Comparison of ENCODE assay signal across 14 cellular contexts in genomic region chr4:147589586-147589985, GRCh38. TPM values are rescaled to one million over a fixed set of nuclear protein-coding genes. Genes with fewer than 3 reads are reported as not detected.
DNase-seq lines count a peak whose midpoint lies in the region; ATAC-seq and TF ChIP-seq lines count a peak whose summit lies in the region.
"Had no signal": no experiment of that assay in that cellular context is flagged by ENCODE, and none has a peak within 500 bp of the region (broad histone marks: within the 10 kb centered on the region; RNA-seq: fewer than 3 reads in every experiment).

No MANE protein-coding gene starts in this region.

- dilution Hi-C loops in mammary epithelial cell (cut with HindIII; ENCODE audit: low sequenced_read_pairs): no loop called here

- H3K4me3 Mint-ChIP-seq in mesothelial cell of epicardium: no peak overlapping the region
- H3K4me3 Mint-ChIP-seq: activated CD4-positive, alpha-beta T cell treated with anti-CD3 and anti-CD28 coated beads for 36 hours; dendritic cell treated with granulocyte-macrophage colony-stimulating factor and Interleukin-4, amounts not matched to agents 40 ng/mL and 50 ng/mL, for 4 days had no signal

- no peak for TF ChIP-seq CTCF in HEK293 (tag by site-specific recombination; IDR thresholded peaks at IDR 0.05)
- TF ChIP-seq CTCF in mammary epithelial cell (conservative IDR thresholded peaks at IDR 0.05 in 1 of 2, IDR thresholded peaks at IDR 0.05 in 1 of 2; ENCODE audit: extremely low read depth in 1 of 2, insufficient read depth in 1 of 2, low read depth in 1 of 2, low read length in 2 of 2): no peak
- TF ChIP-seq CTCF in mesothelial cell of epicardium (IDR thresholded peaks at IDR 0.05; ENCODE audit: unreplicated experiment): no peak
- TF ChIP-seq CTCF in RWPE1 (conservative IDR thresholded peaks at IDR 0.05; ENCODE audit: low read depth): no peak

- H3K27ac Mint-ChIP-seq in mesothelial cell of epicardium: peak overlapping the region; percentile 89
- H3K27ac Mint-ChIP-seq: activated CD4-positive, alpha-beta T cell treated with anti-CD3 and anti-CD28 coated beads for 36 hours; dendritic cell treated with granulocyte-macrophage colony-stimulating factor and Interleukin-4, amounts not matched to agents 40 ng/mL and 50 ng/mL, for 4 days had no signal

- H3K9me3 Mint-ChIP-seq in mesothelial cell of epicardium: peaks cover 23% of the 10 kb centered on the region
- H3K9me3 Mint-ChIP-seq: dendritic cell treated with granulocyte-macrophage colony-stimulating factor and Interleukin-4, amounts not matched to agents 40 ng/mL and 50 ng/mL, for 4 days had no signal

- H3K9me3 ChIP-seq in HEK293 (ENCODE audit: control insufficient read depth, insufficient read depth, low read depth, low read length) (no peaks in the 10 kb centered on the region), mammary epithelial cell (replicated peaks; ENCODE audit: insufficient read depth, low read length) (no peaks in the 10 kb centered on the region)
- H3K9me3 ChIP-seq: ascending aorta, psoas muscle had no signal

- no TSS peak for BruUV-seq in mammary epithelial cell (replicated peaks; lab: Mats Ljungman, UMichigan)

- H3K4me2 ChIP-seq in mammary epithelial cell (ENCODE audit: insufficient read depth, low read depth, low read length): no peak overlapping the region
- H3K4me2 ChIP-seq: BLaER1 treated with 17β-estradiol and CSF1 and Interleukin-3, amounts not matched to agents 10 nM and 100 nM had no signal

- H3K27ac ChIP-seq in HEK293 (ENCODE audit: extremely low read depth, low read depth, low read length) (no peak overlapping the region), mammary epithelial cell (ENCODE audit: insufficient read depth, low read depth, low read length) (no peak overlapping the region), substantia nigra (ENCODE audit: low read depth, low read length, poor library complexity, severe bottlenecking) (peak overlapping the region; percentile 60), RWPE1 (no peak overlapping the region)
- H3K27ac ChIP-seq: BLaER1 treated with 17β-estradiol and CSF1 and Interleukin-3, amounts not matched to agents 10 nM and 100 nM; psoas muscle had no signal

- H3K27me3 Mint-ChIP-seq in mesothelial cell of epicardium (ENCODE audit: low read depth): no peaks in the 10 kb centered on the region

- DNase-seq in mammary epithelial cell: no peak
- no peak for DNase-seq in mesothelial cell of epicardium (ENCODE audit: low spot score in 2 of 2, unreplicated experiment in 2 of 2)
- peak in 5 of 49 donors; percentile 1 to 16 (median 3) for DNase-seq in substantia nigra (lab: John Stamatoyannopoulos, UW)
- no peak for DNase-seq in RWPE1 (ENCODE audit: low spot score)
- DNase-seq in NCI-H69 (lab: John Stamatoyannopoulos, UW): no peak
- DNase-seq: DMS 273 treated with DMSO at 0.1 percent for 48 hours, HCEC 1CT had no signal

- in situ Hi-C loops in mammary epithelial cell (cut with MboI; ENCODE audit: low sequenced_read_pairs in 2 of 2): loop anchor here (10.0 to 25.0 kb wide), 2 partner anchors 425 to 427 kb away; no protein-coding TSS in a partner anchor

- POLR2A ChIA-PET in HEK293 (lab: Yijun Ruan, JAX) (no interaction called here), RWPE1 (lab: Yijun Ruan, JAX; ENCODE audit: low non-redundant PET) (no interaction called here)

- H3K36me3 Mint-ChIP-seq in mesothelial cell of epicardium: peaks cover 19% of the 10 kb centered on the region

- no peak overlapping the region for H3K9ac ChIP-seq in mammary epithelial cell (ENCODE audit: insufficient read depth, low read length)
- H3K9ac ChIP-seq: BLaER1 treated with 17β-estradiol and CSF1 and Interleukin-3, amounts not matched to agents 10 nM and 100 nM had no signal

- intact Hi-C loops in mammary epithelial cell (cut with micrococcal nuclease): no loop called here

- H3K27me3 ChIP-seq in mammary epithelial cell (ENCODE audit: insufficient read depth, low read length): no peaks in the 10 kb centered on the region
- H3K27me3 ChIP-seq: ascending aorta; BLaER1 treated with 17β-estradiol and CSF1 and Interleukin-3, amounts not matched to agents 10 nM and 100 nM had no signal

- H3K4me1 ChIP-seq in HEK293 (ENCODE audit: control insufficient read depth, insufficient read depth, low read length) (no peaks in the 10 kb centered on the region), mammary epithelial cell (ENCODE audit: insufficient read depth, low read length) (no peaks in the 10 kb centered on the region)
- H3K4me1 ChIP-seq: ascending aorta, psoas muscle had no signal

- H3K36me3 ChIP-seq in HEK293 (ENCODE audit: control insufficient read depth in 2 of 2, insufficient read depth in 1 of 2, low read length in 2 of 2) (no peaks in the 10 kb centered on the region), mammary epithelial cell (ENCODE audit: insufficient read depth, low read length) (no peaks in the 10 kb centered on the region)
- H3K36me3 ChIP-seq: ascending aorta; BLaER1 treated with 17β-estradiol and CSF1 and Interleukin-3, amounts not matched to agents 10 nM and 100 nM had no signal

- H4K20me1 ChIP-seq in mammary epithelial cell (ENCODE audit: insufficient read depth, low read length): no peaks in the 10 kb centered on the region
- H4K20me1 ChIP-seq: BLaER1 treated with 17β-estradiol and CSF1 and Interleukin-3, amounts not matched to agents 10 nM and 100 nM had no signal

- peak overlapping the region; percentile 44 for H2AFZ ChIP-seq in mammary epithelial cell (ENCODE audit: low read depth, low read length)

- no peaks in the 10 kb centered on the region for H3K79me2 ChIP-seq in mammary epithelial cell (ENCODE audit: insufficient read depth, low read length)

- H3K4me1 Mint-ChIP-seq in mesothelial cell of epicardium: peaks cover 42% of the 10 kb centered on the region
- H3K4me1 Mint-ChIP-seq: activated CD4-positive, alpha-beta T cell treated with anti-CD3 and anti-CD28 coated beads for 36 hours had no signal

- ATAC-seq in HG03457 (IDR thresholded peaks at IDR 0.05; ENCODE audit: unreplicated experiment): no peak
- ATAC-seq: activated CD4-positive, alpha-beta T cell treated with anti-CD3 and anti-CD28 coated beads for 36 hours; psoas muscle had no signal

- CTCF ChIA-PET in HEK293 (lab: Yijun Ruan, JAX) (interaction anchor here (0.6 to 4.0 kb wide), 31 partner anchors 9 to 1384 kb away, joined by 3 to 23 read pairs (median 4); partner anchors contain the start of gene TMEM184C), mammary epithelial cell (lab: Charles Lee; ENCODE audit: low non-redundant PET) (interaction anchor here (0.7 to 1.2 kb wide), 4 partner anchors 70 to 570 kb away, joined by 3 to 8 read pairs (median 6); no protein-coding TSS in a partner anchor), RWPE1 (lab: Yijun Ruan, JAX) (interaction anchor here (0.5 to 2.6 kb wide), 18 partner anchors 8 to 1242 kb away, joined by 3 to 26 read pairs (median 4); no protein-coding TSS in a partner anchor)

- 86% methylated on average over 1 of the region's 1 CpG for whole genome bisulfite sequencing in mammary epithelial cell (ENCODE audit: low coverage, missing lambda C conversion rate)

- H3K4me3 ChIP-seq in HEK293 (ENCODE audit: low read depth, low read length): no peak overlapping the region
- H3K4me3 ChIP-seq in mammary epithelial cell (replicated peaks in 1 of 3; ENCODE audit: insufficient read depth in 1 of 3, low read depth in 2 of 3, low read length in 3 of 3): no peak overlapping the region
- H3K4me3 ChIP-seq: ascending aorta; BLaER1 treated with 17β-estradiol and CSF1 and Interleukin-3, amounts not matched to agents 10 nM and 100 nM; psoas muscle had no signal

TF ChIP-seq in HEK293, 187 proteins besides CTCF, POLR2A, EP300 and RAD21:
- TF ChIP-seq ZNF335 (tag by site-specific recombination; conservative IDR thresholded peaks at IDR 0.05): peak; percentile 25; the same call in 1 of the 2 replicates
- TF ChIP-seq ZFP3 (tag by site-specific recombination; IDR thresholded peaks at IDR 0.05; ENCODE audit: low read depth): no peak

RNA-seq across cellular contexts. Expression of gene TMEM184C, which starts 27.6 kb away (rescaled TPM):
- total RNA-seq in mammary epithelial cell: 10 to 100 TPM; 33.9 to 53.5 TPM
- polyA plus RNA-seq in mammary epithelial cell: 12.7 TPM
- 20.8 TPM for polyA minus RNA-seq in mammary epithelial cell
- total RNA-seq in mesothelial cell of epicardium: 34.7 to 38.7 TPM (median 37.6 TPM) in 3 replicates
